ENCODE assay signal across 1 cellular context in genomic region chr1:67760030-67760821, GRCh38.
TF ChIP-seq lines count a peak whose summit lies in the region.

No MANE protein-coding gene starts in this region.

TF ChIP-seq in HepG2, 621 proteins besides CTCF, POLR2A, EP300 and RAD21 (continued from another document and continues in another):
- TF ChIP-seq ZNF407 (CRISPR knock-in tag; IDR thresholded peaks at IDR 0.05; ENCODE audit: not compliant biosample characterization), result no peak
- peak; percentile 27; the same call in 1 of the 2 replicates for TF ChIP-seq TCF7 (IDR thresholded peaks at IDR 0.05; ENCODE audit: low read depth)
- TF ChIP-seq TOE1 (CRISPR knock-in tag; IDR thresholded peaks at IDR 0.05), result no peak
- no peak for TF ChIP-seq NR2F1 (CRISPR knock-in tag; IDR thresholded peaks at IDR 0.05)
- peak; percentile 83 for TF ChIP-seq PAXIP1 (CRISPR knock-in tag; conservative IDR thresholded peaks at IDR 0.05)
- no peak for TF ChIP-seq ZSCAN22 (CRISPR knock-in tag; IDR thresholded peaks at IDR 0.05)
- TF ChIP-seq SNAPC4 (CRISPR knock-in tag; IDR thresholded peaks at IDR 0.05), result peak; percentile 74; the same call in 1 of the 2 replicates
- TF ChIP-seq ZNF770 (CRISPR knock-in tag; IDR thresholded peaks at IDR 0.05), result no peak
- TF ChIP-seq KDM3A (CRISPR knock-in tag; IDR thresholded peaks at IDR 0.05; ENCODE audit: low read depth), result no peak
- peak; percentile 87 for TF ChIP-seq NCOR1 (IDR thresholded peaks at IDR 0.05; ENCODE audit: borderline replicate concordance, low read length)
- TF ChIP-seq ZNF720 (CRISPR knock-in tag; IDR thresholded peaks at IDR 0.05), result no peak
- TF ChIP-seq ZNF430 (CRISPR knock-in tag; IDR thresholded peaks at IDR 0.05), result no peak
- TF ChIP-seq, protein P1, sequence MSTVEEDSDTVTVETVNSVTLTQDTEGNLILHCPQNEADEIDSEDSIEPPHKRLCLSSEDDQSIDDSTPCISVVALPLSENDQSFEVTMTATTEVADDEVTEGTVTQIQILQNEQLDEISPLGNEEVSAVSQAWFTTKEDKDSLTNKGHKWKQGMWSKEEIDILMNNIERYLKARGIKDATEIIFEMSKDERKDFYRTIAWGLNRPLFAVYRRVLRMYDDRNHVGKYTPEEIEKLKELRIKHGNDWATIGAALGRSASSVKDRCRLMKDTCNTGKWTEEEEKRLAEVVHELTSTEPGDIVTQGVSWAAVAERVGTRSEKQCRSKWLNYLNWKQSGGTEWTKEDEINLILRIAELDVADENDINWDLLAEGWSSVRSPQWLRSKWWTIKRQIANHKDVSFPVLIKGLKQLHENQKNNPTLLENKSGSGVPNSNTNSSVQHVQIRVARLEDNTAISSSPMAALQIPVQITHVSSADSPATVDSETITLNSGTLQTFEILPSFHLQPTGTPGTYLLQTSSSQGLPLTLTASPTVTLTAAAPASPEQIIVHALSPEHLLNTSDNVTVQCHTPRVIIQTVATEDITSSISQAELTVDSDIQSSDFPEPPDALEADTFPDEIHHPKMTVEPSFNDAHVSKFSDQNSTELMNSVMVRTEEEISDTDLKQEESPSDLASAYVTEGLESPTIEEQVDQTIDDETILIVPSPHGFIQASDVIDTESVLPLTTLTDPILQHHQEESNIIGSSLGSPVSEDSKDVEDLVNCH (CRISPR knock-in tag; IDR thresholded peaks at IDR 0.05), result no peak
- no peak for TF ChIP-seq ZNF572 (CRISPR knock-in tag; IDR thresholded peaks at IDR 0.05)
- TF ChIP-seq, protein P2, sequence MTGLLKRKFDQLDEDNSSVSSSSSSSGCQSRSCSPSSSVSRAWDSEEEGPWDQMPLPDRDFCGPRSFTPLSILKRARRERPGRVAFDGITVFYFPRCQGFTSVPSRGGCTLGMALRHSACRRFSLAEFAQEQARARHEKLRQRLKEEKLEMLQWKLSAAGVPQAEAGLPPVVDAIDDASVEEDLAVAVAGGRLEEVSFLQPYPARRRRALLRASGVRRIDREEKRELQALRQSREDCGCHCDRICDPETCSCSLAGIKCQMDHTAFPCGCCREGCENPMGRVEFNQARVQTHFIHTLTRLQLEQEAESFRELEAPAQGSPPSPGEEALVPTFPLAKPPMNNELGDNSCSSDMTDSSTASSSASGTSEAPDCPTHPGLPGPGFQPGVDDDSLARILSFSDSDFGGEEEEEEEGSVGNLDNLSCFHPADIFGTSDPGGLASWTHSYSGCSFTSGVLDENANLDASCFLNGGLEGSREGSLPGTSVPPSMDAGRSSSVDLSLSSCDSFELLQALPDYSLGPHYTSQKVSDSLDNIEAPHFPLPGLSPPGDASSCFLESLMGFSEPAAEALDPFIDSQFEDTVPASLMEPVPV (CRISPR knock-in tag; IDR thresholded peaks at IDR 0.05), result no peak
- TF ChIP-seq, protein P3, sequence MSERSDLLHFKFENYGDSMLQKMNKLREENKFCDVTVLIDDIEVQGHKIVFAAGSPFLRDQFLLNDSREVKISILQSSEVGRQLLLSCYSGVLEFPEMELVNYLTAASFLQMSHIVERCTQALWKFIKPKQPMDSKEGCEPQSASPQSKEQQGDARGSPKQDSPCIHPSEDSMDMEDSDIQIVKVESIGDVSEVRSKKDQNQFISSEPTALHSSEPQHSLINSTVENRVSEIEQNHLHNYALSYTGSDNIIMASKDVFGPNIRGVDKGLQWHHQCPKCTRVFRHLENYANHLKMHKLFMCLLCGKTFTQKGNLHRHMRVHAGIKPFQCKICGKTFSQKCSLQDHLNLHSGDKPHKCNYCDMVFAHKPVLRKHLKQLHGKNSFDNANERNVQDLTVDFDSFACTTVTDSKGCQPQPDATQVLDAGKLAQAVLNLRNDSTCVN (CRISPR knock-in tag; IDR thresholded peaks at IDR 0.05; ENCODE audit: borderline replicate concordance), result no peak
- TF ChIP-seq MYC (CRISPR knock-in tag; IDR thresholded peaks at IDR 0.05; ENCODE audit: borderline replicate concordance), result no peak
- no peak for TF ChIP-seq RFXANK (CRISPR knock-in tag; IDR thresholded peaks at IDR 0.05)
- TF ChIP-seq ATRX (CRISPR knock-in tag; IDR thresholded peaks at IDR 0.05; ENCODE audit: borderline replicate concordance), result no peak
- no peak for TF ChIP-seq ZNF580 (CRISPR knock-in tag; IDR thresholded peaks at IDR 0.05; ENCODE audit: borderline replicate concordance, low read depth)
- TF ChIP-seq ZNF598 (CRISPR knock-in tag; IDR thresholded peaks at IDR 0.05; ENCODE audit: borderline replicate concordance), result no peak
- no peak for TF ChIP-seq ZZZ3 (CRISPR knock-in tag; IDR thresholded peaks at IDR 0.05; ENCODE audit: borderline replicate concordance)
- TF ChIP-seq ZBTB1 (CRISPR knock-in tag; IDR thresholded peaks at IDR 0.05; ENCODE audit: borderline replicate concordance), result no peak
- TF ChIP-seq DNMT3B (CRISPR knock-in tag; conservative IDR thresholded peaks at IDR 0.05), result peak; percentile 48; the same call in 1 of the 2 replicates
- no peak for TF ChIP-seq ZNF383 (CRISPR knock-in tag; IDR thresholded peaks at IDR 0.05; ENCODE audit: borderline replicate concordance)
